ENCODE assay signal across 1 cellular context in the genomic region with DNA sequence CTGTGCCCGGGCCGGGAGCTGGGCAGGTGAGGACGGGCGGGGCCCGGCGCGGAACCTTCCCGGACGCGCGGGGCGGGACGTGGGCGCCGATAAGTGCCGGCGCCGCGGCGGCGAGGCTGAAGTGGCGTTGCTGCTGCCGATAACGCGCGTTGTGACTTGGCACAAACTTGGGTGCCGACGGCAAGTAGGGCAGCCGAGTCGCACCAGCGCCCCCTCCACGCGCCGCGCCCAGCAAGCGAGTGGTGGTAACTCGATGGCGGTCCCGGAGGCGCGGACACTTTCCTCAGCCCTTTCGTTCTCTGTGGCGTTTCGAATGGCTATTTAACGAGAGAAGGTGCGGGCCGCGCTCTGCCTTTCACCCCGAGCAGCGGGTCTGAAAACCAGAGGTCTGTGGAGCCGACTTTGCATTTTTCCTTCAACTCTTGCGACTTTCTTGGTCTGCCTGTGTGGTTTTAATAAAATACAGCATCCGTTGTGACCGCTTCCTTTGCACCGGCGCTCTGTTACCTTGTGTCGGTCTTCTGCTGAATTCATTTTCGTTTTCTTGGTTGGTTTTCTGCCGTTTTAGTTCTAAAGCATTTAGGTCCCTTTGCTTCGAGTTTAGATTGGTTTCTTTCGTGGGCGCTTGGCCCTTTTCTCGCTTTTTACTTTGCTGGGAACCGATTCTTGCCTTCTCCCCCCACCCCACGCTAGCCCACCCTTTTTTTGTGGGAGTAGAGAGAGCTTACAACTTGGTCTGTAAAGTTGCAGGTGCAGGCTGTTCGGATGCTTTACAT.
A peak's percentile ranks its signal among the peaks of the same experiment; 100 is the strongest.
TF ChIP-seq lines count a peak whose summit lies in the region.

No MANE protein-coding gene starts in this region.

TF ChIP-seq in GM12878, 131 proteins besides CTCF, POLR2A, EP300 and RAD21 (continued from another document):
- TF ChIP-seq PAX5 (IDR thresholded peaks at IDR 0.05; ENCODE audit: borderline replicate concordance, low read depth, low read length) (no peak), MTA2 (IDR thresholded peaks at IDR 0.05; ENCODE audit: low read depth) (no peak), FOXM1 (IDR thresholded peaks at IDR 0.05; ENCODE audit: low read depth, low read length) (no peak), KLF5 (IDR thresholded peaks at IDR 0.05; ENCODE audit: partially characterized antibody) (no peak), MYC (IDR thresholded peaks at IDR 0.05; ENCODE audit: insufficient read depth, insufficient read length, insufficient replicate concordance, low read length, severe bottlenecking) (no peak), PML (IDR thresholded peaks at IDR 0.05; ENCODE audit: low read length) (0 out of 2 replicates have a peak, but pooled peaks have one; percentile 4), NR2C1 (IDR thresholded peaks at IDR 0.05) (no peak), RUNX3 (IDR thresholded peaks at IDR 0.05; ENCODE audit: low read length) (peak; percentile 75), STAT3 (IDR thresholded peaks at IDR 0.05; ENCODE audit: low read depth, low read length) (no peak), EED (IDR thresholded peaks at IDR 0.05; ENCODE audit: low read depth) (no peak), HDAC6 (IDR thresholded peaks at IDR 0.05; ENCODE audit: unreplicated experiment) (no peak), MTA3 (IDR thresholded peaks at IDR 0.05; ENCODE audit: borderline replicate concordance, low read length) (no peak), ZNF24 (IDR thresholded peaks at IDR 0.05) (no peak), HDAC2 (IDR thresholded peaks at IDR 0.05) (no peak), SMAD5 (IDR thresholded peaks at IDR 0.05; ENCODE audit: low read depth) (no peak; the same call in 1 of the 2 replicates), CREB1 (IDR thresholded peaks at IDR 0.05; ENCODE audit: low read depth) (no peak)
- TF ChIP-seq, protein P1, sequence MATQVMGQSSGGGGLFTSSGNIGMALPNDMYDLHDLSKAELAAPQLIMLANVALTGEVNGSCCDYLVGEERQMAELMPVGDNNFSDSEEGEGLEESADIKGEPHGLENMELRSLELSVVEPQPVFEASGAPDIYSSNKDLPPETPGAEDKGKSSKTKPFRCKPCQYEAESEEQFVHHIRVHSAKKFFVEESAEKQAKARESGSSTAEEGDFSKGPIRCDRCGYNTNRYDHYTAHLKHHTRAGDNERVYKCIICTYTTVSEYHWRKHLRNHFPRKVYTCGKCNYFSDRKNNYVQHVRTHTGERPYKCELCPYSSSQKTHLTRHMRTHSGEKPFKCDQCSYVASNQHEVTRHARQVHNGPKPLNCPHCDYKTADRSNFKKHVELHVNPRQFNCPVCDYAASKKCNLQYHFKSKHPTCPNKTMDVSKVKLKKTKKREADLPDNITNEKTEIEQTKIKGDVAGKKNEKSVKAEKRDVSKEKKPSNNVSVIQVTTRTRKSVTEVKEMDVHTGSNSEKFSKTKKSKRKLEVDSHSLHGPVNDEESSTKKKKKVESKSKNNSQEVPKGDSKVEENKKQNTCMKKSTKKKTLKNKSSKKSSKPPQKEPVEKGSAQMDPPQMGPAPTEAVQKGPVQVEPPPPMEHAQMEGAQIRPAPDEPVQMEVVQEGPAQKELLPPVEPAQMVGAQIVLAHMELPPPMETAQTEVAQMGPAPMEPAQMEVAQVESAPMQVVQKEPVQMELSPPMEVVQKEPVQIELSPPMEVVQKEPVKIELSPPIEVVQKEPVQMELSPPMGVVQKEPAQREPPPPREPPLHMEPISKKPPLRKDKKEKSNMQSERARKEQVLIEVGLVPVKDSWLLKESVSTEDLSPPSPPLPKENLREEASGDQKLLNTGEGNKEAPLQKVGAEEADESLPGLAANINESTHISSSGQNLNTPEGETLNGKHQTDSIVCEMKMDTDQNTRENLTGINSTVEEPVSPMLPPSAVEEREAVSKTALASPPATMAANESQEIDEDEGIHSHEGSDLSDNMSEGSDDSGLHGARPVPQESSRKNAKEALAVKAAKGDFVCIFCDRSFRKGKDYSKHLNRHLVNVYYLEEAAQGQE (IDR thresholded peaks at IDR 0.05; ENCODE audit: low read depth, low read length), result no peak
- TF ChIP-seq, protein P2, sequence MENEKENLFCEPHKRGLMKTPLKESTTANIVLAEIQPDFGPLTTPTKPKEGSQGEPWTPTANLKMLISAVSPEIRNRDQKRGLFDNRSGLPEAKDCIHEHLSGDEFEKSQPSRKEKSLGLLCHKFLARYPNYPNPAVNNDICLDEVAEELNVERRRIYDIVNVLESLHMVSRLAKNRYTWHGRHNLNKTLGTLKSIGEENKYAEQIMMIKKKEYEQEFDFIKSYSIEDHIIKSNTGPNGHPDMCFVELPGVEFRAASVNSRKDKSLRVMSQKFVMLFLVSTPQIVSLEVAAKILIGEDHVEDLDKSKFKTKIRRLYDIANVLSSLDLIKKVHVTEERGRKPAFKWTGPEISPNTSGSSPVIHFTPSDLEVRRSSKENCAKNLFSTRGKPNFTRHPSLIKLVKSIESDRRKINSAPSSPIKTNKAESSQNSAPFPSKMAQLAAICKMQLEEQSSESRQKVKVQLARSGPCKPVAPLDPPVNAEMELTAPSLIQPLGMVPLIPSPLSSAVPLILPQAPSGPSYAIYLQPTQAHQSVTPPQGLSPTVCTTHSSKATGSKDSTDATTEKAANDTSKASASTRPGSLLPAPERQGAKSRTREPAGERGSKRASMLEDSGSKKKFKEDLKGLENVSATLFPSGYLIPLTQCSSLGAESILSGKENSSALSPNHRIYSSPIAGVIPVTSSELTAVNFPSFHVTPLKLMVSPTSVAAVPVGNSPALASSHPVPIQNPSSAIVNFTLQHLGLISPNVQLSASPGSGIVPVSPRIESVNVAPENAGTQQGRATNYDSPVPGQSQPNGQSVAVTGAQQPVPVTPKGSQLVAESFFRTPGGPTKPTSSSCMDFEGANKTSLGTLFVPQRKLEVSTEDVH (IDR thresholded peaks at IDR 0.05; ENCODE audit: low read depth, partially characterized antibody), result no peak
- TF ChIP-seq, protein P3, sequence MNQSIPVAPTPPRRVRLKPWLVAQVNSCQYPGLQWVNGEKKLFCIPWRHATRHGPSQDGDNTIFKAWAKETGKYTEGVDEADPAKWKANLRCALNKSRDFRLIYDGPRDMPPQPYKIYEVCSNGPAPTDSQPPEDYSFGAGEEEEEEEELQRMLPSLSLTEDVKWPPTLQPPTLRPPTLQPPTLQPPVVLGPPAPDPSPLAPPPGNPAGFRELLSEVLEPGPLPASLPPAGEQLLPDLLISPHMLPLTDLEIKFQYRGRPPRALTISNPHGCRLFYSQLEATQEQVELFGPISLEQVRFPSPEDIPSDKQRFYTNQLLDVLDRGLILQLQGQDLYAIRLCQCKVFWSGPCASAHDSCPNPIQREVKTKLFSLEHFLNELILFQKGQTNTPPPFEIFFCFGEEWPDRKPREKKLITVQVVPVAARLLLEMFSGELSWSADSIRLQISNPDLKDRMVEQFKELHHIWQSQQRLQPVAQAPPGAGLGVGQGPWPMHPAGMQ (IDR thresholded peaks at IDR 0.05; ENCODE audit: borderline replicate concordance), result no peak
- TF ChIP-seq, protein P4, sequence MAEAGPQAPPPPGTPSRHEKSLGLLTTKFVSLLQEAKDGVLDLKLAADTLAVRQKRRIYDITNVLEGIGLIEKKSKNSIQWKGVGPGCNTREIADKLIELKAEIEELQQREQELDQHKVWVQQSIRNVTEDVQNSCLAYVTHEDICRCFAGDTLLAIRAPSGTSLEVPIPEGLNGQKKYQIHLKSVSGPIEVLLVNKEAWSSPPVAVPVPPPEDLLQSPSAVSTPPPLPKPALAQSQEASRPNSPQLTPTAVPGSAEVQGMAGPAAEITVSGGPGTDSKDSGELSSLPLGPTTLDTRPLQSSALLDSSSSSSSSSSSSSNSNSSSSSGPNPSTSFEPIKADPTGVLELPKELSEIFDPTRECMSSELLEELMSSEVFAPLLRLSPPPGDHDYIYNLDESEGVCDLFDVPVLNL (IDR thresholded peaks at IDR 0.05; ENCODE audit: low read depth, low read length), result no peak
